13 cellular contexts compared by ENCODE assay signal in genomic region chr2:132884692-132885091, GRCh38.
"Had no signal": no experiment of that assay in that cellular context is flagged by ENCODE, and none has a peak within 500 bp of the region (broad histone marks: within the 10 kb centered on the region; RNA-seq: fewer than 3 reads in every experiment).

No MANE protein-coding gene starts in this region.

- H3K36me3 ChIP-seq: cardiac muscle cell, ovary, sigmoid colon, stomach, thoracic aorta had no signal

- H2AFZ ChIP-seq: hepatocyte had no signal

- H3K4me3 ChIP-seq: cardiac muscle cell, hepatocyte, ovary, sigmoid colon, stomach, thoracic aorta had no signal

- DNase-seq: activated CD4-positive, alpha-beta memory T cell treated with anti-CD3 and anti-CD28 coated beads, Interleukin-2, amount 10 ng/mL, durations not matched to agents 7 days and 5 days; activated CD4-positive, alpha-beta T cell treated with anti-CD3 and anti-CD28 coated beads for 4 hours; activated effector memory CD4-positive, alpha-beta T cell treated with Interleukin-2 at 50 U/mL for 16 hours; activated T-cell treated with anti-CD3 and anti-CD28 coated beads, Interleukin-2, amount 50 U/mL, for 4 hours; islet precursor cell; midbrain; ovary; sigmoid colon; stimulated activated CD4-positive, alpha-beta T cell treated with anti-CD3 and anti-CD28 coated beads, Interleukin-1b, Interleukin-23, amount 100 ng/mL, for 48 hours; stomach had no signal

- H3K4me2 ChIP-seq: hepatocyte had no signal

- H3K4me1 ChIP-seq: sigmoid colon had no signal

- H3K27me3 ChIP-seq: cardiac muscle cell, hepatocyte, ovary, sigmoid colon, stomach had no signal

- H3K79me2 ChIP-seq: hepatocyte had no signal

- H3K27ac ChIP-seq: cardiac muscle cell, hepatocyte, ovary, sigmoid colon, stomach, thoracic aorta had no signal

- H3K9me3 ChIP-seq: ovary, sigmoid colon, thoracic aorta had no signal
